14 cellular contexts compared by ENCODE assay signal in genomic region chr10:125137601-125138438, GRCh38. TPM values are rescaled to one million over a fixed set of nuclear protein-coding genes. Genes with fewer than 3 reads are reported as not detected.
DNase-seq lines count a peak whose midpoint lies in the region; ATAC-seq and TF ChIP-seq lines count a peak whose summit lies in the region.
"Had no signal": no experiment of that assay in that cellular context is flagged by ENCODE, and none has a peak within 500 bp of the region (broad histone marks: within the 10 kb centered on the region; RNA-seq: fewer than 3 reads in every experiment).

No MANE protein-coding gene starts in this region.

- H3K36me3 ChIP-seq in BLaER1, result peaks cover 79% of the 10 kb centered on the region

- H3K4me3 ChIP-seq in BLaER1 (peak overlapping the region; percentile 28; the same call in 1 of the 2 replicates), foreskin fibroblast (ENCODE audit: low read depth in 1 of 2, low read length in 2 of 2) (no peak overlapping the region)
- H3K4me3 ChIP-seq: gastroesophageal sphincter, lung, SK-N-MC, suprapubic skin had no signal

- DNase-seq in NCI-H1105 (lab: John Stamatoyannopoulos, UW), result peak; percentile 76
- DNase-seq in WTC11 (ENCODE audit: low spot score), result no peak
- peak; percentile 28 to 34 for DNase-seq in lung microvascular endothelial cell (ENCODE audit: low read depth in 2 of 2)
- no peak for DNase-seq in foreskin fibroblast
- DNase-seq in DMS114 treated with DMSO at 0.1 percent for 48 hours (lab: John Stamatoyannopoulos, UW; ENCODE audit: unreplicated experiment), result no peak
- no peak for DNase-seq in NCI-H146 treated with DMSO at 0.1 percent for 48 hours (lab: John Stamatoyannopoulos, UW; ENCODE audit: unreplicated experiment)
- DNase-seq: activated CD4-positive, alpha-beta T cell treated with anti-CD3 and anti-CD28 coated beads for 36 hours; activated gamma-delta T cell had no signal

- no peaks in the 10 kb centered on the region for H3K9me3 ChIP-seq in BLaER1
- H3K9me3 ChIP-seq: gastroesophageal sphincter, suprapubic skin had no signal

- peak overlapping the region; percentile 16; the same call in 1 of the 2 replicates for H3K4me3 Mint-ChIP-seq in WTC11
- H3K4me3 Mint-ChIP-seq: activated CD4-positive, alpha-beta T cell treated with anti-CD3 and anti-CD28 coated beads for 36 hours had no signal

- no peaks in the 10 kb centered on the region for H3K27me3 Mint-ChIP-seq in WTC11 (ENCODE audit: low read depth)

- ATAC-seq in WTC11 (no peak), GM19023 (IDR thresholded peaks at IDR 0.05; ENCODE audit: unreplicated experiment) (no peak)
- ATAC-seq: activated CD4-positive, alpha-beta T cell treated with anti-CD3 and anti-CD28 coated beads for 36 hours; gastroesophageal sphincter had no signal

- peaks cover 100% of the 10 kb centered on the region for H4K20me1 ChIP-seq in BLaER1

- H3K4me1 Mint-ChIP-seq in WTC11, result peaks cover 91% of the 10 kb centered on the region
- H3K4me1 Mint-ChIP-seq: activated CD4-positive, alpha-beta T cell treated with anti-CD3 and anti-CD28 coated beads for 36 hours had no signal

- POLR2A ChIA-PET in WTC11 (lab: Charles Lee), result no interaction called here

- peaks cover 38% of the 10 kb centered on the region for H3K36me3 Mint-ChIP-seq in WTC11

- no peaks in the 10 kb centered on the region for H3K27me3 ChIP-seq in BLaER1
- H3K27me3 ChIP-seq: gastroesophageal sphincter, suprapubic skin had no signal

- peak overlapping the region; percentile 79 for H3K4me2 ChIP-seq in BLaER1

- H3K4me1 ChIP-seq in BLaER1, result peaks cover 100% of the 10 kb centered on the region

- peak overlapping the region; percentile 50; the same call in 1 of the 2 replicates for H3K27ac ChIP-seq in BLaER1
- H3K27ac ChIP-seq: gastroesophageal sphincter, SK-N-MC, suprapubic skin had no signal

- CTCF ChIA-PET in WTC11 (lab: Charles Lee), result no interaction called here

- H3K9ac ChIP-seq in BLaER1, result peak overlapping the region; percentile 21; the same call in 1 of the 2 replicates

- H3K9me3 Mint-ChIP-seq in WTC11, result no peaks in the 10 kb centered on the region

- TF ChIP-seq CTCF in WTC11 (IDR thresholded peaks at IDR 0.05), result no peak
- no peak for TF ChIP-seq CTCF in foreskin fibroblast (IDR thresholded peaks at IDR 0.05; ENCODE audit: low read depth, low read length)

- peak overlapping the region; percentile 85 for H3K27ac Mint-ChIP-seq in WTC11
- H3K27ac Mint-ChIP-seq: activated CD4-positive, alpha-beta T cell treated with anti-CD3 and anti-CD28 coated beads for 36 hours had no signal

TF ChIP-seq in WTC11, 78 proteins besides CTCF, POLR2A, EP300 and RAD21:
- no peak for TF ChIP-seq FOXP1 (CRISPR knock-in tag; IDR thresholded peaks at IDR 0.05; ENCODE audit: borderline replicate concordance)
- TF ChIP-seq OVOL2 (CRISPR knock-in tag; IDR thresholded peaks at IDR 0.05; ENCODE audit: borderline replicate concordance), result no peak
- TF ChIP-seq ELF4 (CRISPR knock-in tag; IDR thresholded peaks at IDR 0.05; ENCODE audit: low read depth), result no peak
- TF ChIP-seq PRRX2 (CRISPR knock-in tag; IDR thresholded peaks at IDR 0.05), result no peak
- TF ChIP-seq HMGXB4 (CRISPR knock-in tag; IDR thresholded peaks at IDR 0.05), result no peak
- no peak for TF ChIP-seq MLX (CRISPR knock-in tag; IDR thresholded peaks at IDR 0.05)
- TF ChIP-seq ZNF317 (CRISPR knock-in tag; IDR thresholded peaks at IDR 0.05; ENCODE audit: borderline replicate concordance, low read depth), result no peak
- TF ChIP-seq GTF2I (CRISPR knock-in tag; conservative IDR thresholded peaks at IDR 0.05), result no peak
- TF ChIP-seq CBFB (CRISPR knock-in tag; IDR thresholded peaks at IDR 0.05; ENCODE audit: low read depth), result no peak

RNA-seq across cellular contexts. Expression of gene CTBP2, which starts 22.5 kb away (rescaled TPM):
- total RNA-seq in WTC11 (2021) (175 to 191 TPM (median 181 TPM) in 3 replicates), lung microvascular endothelial cell (60.6 and 79.6 TPM in 2 replicates)

Comparison
In these comparisons a context has a peak if more than half of its experiments do, and no peak if none do; other contexts are left out.
1. DNase-seq: peak in NCI-H1105 (single experiment) and lung microvascular endothelial cell (2 of 2); none in WTC11 (single experiment), foreskin fibroblast (0 of 2), DMS114 treated with DMSO at 0.1 percent for 48 hours (single experiment) and NCI-H146 treated with DMSO at 0.1 percent for 48 hours (single experiment).